In the genomic region with DNA sequence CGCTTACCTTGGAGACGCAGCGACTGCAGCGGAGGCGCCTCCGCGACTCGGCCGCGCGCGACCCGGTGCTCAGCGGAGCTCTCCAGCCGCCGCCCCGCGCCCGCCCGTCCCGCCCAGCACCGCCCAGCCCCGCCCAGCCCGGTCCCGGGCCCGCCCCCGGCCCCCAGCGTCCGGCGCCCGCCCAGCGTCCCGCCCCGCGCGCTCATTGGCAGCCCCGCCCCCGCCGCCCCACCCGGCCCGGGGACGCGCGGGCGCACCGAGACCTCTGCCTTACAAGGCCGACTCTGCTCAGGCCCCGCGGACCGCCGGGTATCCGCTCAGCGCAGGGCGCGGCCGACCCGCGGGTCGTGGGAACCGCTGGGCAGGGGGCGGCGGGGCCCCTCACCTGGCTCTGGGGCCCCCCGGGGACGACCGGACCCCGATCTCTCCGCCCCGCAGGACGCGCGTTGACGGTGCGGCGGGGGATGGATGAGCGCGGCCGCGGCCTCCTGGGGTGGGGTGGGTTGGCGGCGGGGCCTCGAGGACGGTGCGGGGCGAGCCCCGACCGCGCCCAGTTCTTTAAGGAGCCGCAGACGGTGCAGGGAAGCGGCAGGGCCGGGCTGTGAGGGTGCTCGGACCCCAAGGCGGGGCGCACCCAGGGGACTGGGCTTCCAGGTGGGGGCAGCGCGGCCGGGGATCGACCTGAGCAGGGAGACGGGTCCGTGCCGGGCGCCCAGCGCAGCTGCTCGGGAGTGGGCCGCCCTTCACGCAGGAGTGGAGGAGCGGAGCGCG, we compare ENCODE assay signal across 8 cellular contexts. TPM values are rescaled to one million over a fixed set of nuclear protein-coding genes. Genes with fewer than 3 reads are reported as not detected.
DNase-seq lines count a peak whose midpoint lies in the region; ATAC-seq and TF ChIP-seq lines count a peak whose summit lies in the region.
"Not testable (repeated sequence)": the region's sequence is repeated elsewhere in the genome, so short reads cannot be mapped to it uniquely, and the experiment has no call there.

A gene (minus strand): TSS at position 82 of the 771 bp plus-strand sequence. CDS start 15,292 bp downstream, outside the sequence.

- not testable (repeated sequence) for H3K4me1 Mint-ChIP-seq in naive B cell

- peak within 1 kb of the TSS; percentile 53 for H3K4me3 ChIP-seq in LNCaP clone FGC (ENCODE audit: low read depth, low read length)
- peak within 1 kb of the TSS; percentile 22 for H3K4me3 ChIP-seq in SJSA1
- H3K4me3 ChIP-seq in fibroblast of the aortic adventitia (ENCODE audit: low read depth, low read length), result peak within 1 kb of the TSS; percentile 40

- ATAC-seq in GM21723 (IDR thresholded peaks at IDR 0.05; ENCODE audit: unreplicated experiment) (peak; percentile 78), naive B cell (ENCODE audit: low read depth in 2 of 2) (peak; percentile 81 to 85)

- H3K36me3 Mint-ChIP-seq in naive B cell, result not testable (repeated sequence)

- peak within 1 kb of the TSS in 7 of 8 donors; percentile 38 to 79 (median 65) for H3K4me3 Mint-ChIP-seq in naive B cell

- not testable (repeated sequence) for H3K9me3 ChIP-seq in SJSA1 (replicated peaks)

- H3K27ac Mint-ChIP-seq in naive B cell, result not testable (repeated sequence)

- DNase-seq in D341Med (ENCODE audit: low spot score), result peak; percentile 95
- not testable (repeated sequence) for DNase-seq in LNCaP clone FGC (ENCODE audit: low read depth)
- peak in 1 of 2 experiments; percentile 74 for DNase-seq in SJSA1 (ENCODE audit: low read depth in 1 of 2, low spot score in 2 of 2)
- DNase-seq in activated gamma-delta T cell treated with Interleukin-2 at 50 U/mL for 16 hours, result peak; percentile 75
- peak; percentile 20 for DNase-seq in fibroblast of the aortic adventitia (ENCODE audit: low read depth)
- DNase-seq in naive B cell, result peak; percentile 65
- DNase-seq in stimulated activated CD8-positive, alpha-beta memory T cell treated with anti-CD3 and anti-CD28 coated beads, Interleukin-4, amount 100 ng/mL, for 1 hour (ENCODE audit: low read depth in 2 of 2, low spot score in 1 of 2), result peak; percentile 30 to 64

- not testable (repeated sequence) for H3K9me3 Mint-ChIP-seq in naive B cell

- H3K27me3 Mint-ChIP-seq in naive B cell, result peaks cover 3 to 15% (median 11%) of the 10 kb centered on the region in 3 donors

- not testable (repeated sequence) for H3K27ac ChIP-seq in SJSA1

- not testable (repeated sequence) for TF ChIP-seq CTCF in LNCaP clone FGC (IDR thresholded peaks at IDR 0.05; ENCODE audit: control insufficient read depth, extremely low read depth, insufficient read depth); fibroblast of the aortic adventitia (IDR thresholded peaks at IDR 0.05; ENCODE audit: insufficient read depth, low read length)

- not testable (repeated sequence) for H3K27me3 ChIP-seq in SJSA1 (replicated peaks)

- not testable (repeated sequence) for H3K36me3 ChIP-seq in SJSA1

- H3K4me1 ChIP-seq in SJSA1 (replicated peaks), result not testable (repeated sequence)

RNA-seq across cellular contexts. Expression of the gene that starts here (rescaled TPM):
- total RNA-seq in SJSA1 (2014; rRNA removed; shearing (Covaris generic)), result not detected in 2 replicates
- not detected in 2 replicates for total RNA-seq in fibroblast of the aortic adventitia (ENCODE audit: low replicate concordance)
- under 1 TPM in 1 of 6 donors, not detected in 5; 0.11 TPM for polyA plus RNA-seq in naive B cell (ENCODE audit: low read depth in 6 of 6)

Comparison
In these comparisons a context has a peak if more than half of its experiments do, and no peak if none do; other contexts are left out.
1. Peak in DNase-seq and H3K4me3 ChIP-seq in fibroblast of the aortic adventitia; RNA of the gene not detected or under 1 TPM.
2. Peak in DNase-seq and ATAC-seq in naive B cell; RNA of the gene not detected or under 1 TPM.